Comparison of ENCODE assay signal across 1 cellular context in genomic region chr2:25824718-25825117, GRCh38.
TF ChIP-seq lines count a peak whose summit lies in the region.

No MANE protein-coding gene starts in this region.

TF ChIP-seq in GM12878, 131 proteins besides CTCF, POLR2A, EP300 and RAD21:
- no peak for TF ChIP-seq JUNB (IDR thresholded peaks at IDR 0.05)
- TF ChIP-seq ESRRA (IDR thresholded peaks at IDR 0.05; ENCODE audit: low read length) = no peak
- no peak for TF ChIP-seq DPF2 (IDR thresholded peaks at IDR 0.05)
- TF ChIP-seq SRF (IDR thresholded peaks at IDR 0.05; ENCODE audit: low read depth in 2 of 2, low read length in 2 of 2) = no peak
- TF ChIP-seq RBBP5 (conservative IDR thresholded peaks at IDR 0.05) = no peak
- TF ChIP-seq NRF1 (conservative IDR thresholded peaks at IDR 0.05; ENCODE audit: low read depth, low read length) = no peak
- TF ChIP-seq, protein P1, sequence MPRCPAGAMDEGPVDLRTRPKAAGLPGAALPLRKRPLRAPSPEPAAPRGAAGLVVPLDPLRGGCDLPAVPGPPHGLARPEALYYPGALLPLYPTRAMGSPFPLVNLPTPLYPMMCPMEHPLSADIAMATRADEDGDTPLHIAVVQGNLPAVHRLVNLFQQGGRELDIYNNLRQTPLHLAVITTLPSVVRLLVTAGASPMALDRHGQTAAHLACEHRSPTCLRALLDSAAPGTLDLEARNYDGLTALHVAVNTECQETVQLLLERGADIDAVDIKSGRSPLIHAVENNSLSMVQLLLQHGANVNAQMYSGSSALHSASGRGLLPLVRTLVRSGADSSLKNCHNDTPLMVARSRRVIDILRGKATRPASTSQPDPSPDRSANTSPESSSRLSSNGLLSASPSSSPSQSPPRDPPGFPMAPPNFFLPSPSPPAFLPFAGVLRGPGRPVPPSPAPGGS (IDR thresholded peaks at IDR 0.05; ENCODE audit: borderline replicate concordance, insufficient read depth, low read depth, low read length, poor library complexity, severe bottlenecking) = no peak
- no peak for TF ChIP-seq FOXK2 (IDR thresholded peaks at IDR 0.05)
- TF ChIP-seq SIX5 (IDR thresholded peaks at IDR 0.05; ENCODE audit: low read depth, low read length, severe bottlenecking) = no peak
- TF ChIP-seq SUZ12 (IDR thresholded peaks at IDR 0.05; ENCODE audit: unreplicated experiment) = no peak
- TF ChIP-seq ZBED1 (IDR thresholded peaks at IDR 0.05; ENCODE audit: borderline replicate concordance) = no peak
- TF ChIP-seq, protein P2, sequence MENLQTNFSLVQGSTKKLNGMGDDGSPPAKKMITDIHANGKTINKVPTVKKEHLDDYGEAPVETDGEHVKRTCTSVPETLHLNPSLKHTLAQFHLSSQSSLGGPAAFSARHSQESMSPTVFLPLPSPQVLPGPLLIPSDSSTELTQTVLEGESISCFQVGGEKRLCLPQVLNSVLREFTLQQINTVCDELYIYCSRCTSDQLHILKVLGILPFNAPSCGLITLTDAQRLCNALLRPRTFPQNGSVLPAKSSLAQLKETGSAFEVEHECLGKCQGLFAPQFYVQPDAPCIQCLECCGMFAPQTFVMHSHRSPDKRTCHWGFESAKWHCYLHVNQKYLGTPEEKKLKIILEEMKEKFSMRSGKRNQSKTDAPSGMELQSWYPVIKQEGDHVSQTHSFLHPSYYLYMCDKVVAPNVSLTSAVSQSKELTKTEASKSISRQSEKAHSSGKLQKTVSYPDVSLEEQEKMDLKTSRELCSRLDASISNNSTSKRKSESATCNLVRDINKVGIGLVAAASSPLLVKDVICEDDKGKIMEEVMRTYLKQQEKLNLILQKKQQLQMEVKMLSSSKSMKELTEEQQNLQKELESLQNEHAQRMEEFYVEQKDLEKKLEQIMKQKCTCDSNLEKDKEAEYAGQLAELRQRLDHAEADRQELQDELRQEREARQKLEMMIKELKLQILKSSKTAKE (IDR thresholded peaks at IDR 0.05; ENCODE audit: low read depth, poor library complexity, severe bottlenecking) = no peak
- no peak for TF ChIP-seq MEF2B (IDR thresholded peaks at IDR 0.05; ENCODE audit: partially characterized antibody, poor library complexity, severe bottlenecking)
- TF ChIP-seq, protein P3, sequence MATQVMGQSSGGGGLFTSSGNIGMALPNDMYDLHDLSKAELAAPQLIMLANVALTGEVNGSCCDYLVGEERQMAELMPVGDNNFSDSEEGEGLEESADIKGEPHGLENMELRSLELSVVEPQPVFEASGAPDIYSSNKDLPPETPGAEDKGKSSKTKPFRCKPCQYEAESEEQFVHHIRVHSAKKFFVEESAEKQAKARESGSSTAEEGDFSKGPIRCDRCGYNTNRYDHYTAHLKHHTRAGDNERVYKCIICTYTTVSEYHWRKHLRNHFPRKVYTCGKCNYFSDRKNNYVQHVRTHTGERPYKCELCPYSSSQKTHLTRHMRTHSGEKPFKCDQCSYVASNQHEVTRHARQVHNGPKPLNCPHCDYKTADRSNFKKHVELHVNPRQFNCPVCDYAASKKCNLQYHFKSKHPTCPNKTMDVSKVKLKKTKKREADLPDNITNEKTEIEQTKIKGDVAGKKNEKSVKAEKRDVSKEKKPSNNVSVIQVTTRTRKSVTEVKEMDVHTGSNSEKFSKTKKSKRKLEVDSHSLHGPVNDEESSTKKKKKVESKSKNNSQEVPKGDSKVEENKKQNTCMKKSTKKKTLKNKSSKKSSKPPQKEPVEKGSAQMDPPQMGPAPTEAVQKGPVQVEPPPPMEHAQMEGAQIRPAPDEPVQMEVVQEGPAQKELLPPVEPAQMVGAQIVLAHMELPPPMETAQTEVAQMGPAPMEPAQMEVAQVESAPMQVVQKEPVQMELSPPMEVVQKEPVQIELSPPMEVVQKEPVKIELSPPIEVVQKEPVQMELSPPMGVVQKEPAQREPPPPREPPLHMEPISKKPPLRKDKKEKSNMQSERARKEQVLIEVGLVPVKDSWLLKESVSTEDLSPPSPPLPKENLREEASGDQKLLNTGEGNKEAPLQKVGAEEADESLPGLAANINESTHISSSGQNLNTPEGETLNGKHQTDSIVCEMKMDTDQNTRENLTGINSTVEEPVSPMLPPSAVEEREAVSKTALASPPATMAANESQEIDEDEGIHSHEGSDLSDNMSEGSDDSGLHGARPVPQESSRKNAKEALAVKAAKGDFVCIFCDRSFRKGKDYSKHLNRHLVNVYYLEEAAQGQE (IDR thresholded peaks at IDR 0.05; ENCODE audit: low read depth, low read length) = no peak
- TF ChIP-seq BMI1 (IDR thresholded peaks at IDR 0.05; ENCODE audit: borderline replicate concordance) = no peak
- TF ChIP-seq POLR2AphosphoS2 (IDR thresholded peaks at IDR 0.05; ENCODE audit: low read depth, low read length) = no peak
- no peak for TF ChIP-seq FOS (IDR thresholded peaks at IDR 0.05; ENCODE audit: borderline replicate concordance, extremely low read depth, insufficient read length)
- TF ChIP-seq ZNF207 (IDR thresholded peaks at IDR 0.05; ENCODE audit: borderline replicate concordance) = no peak
- TF ChIP-seq POU2F2 (IDR thresholded peaks at IDR 0.05; ENCODE audit: borderline replicate concordance, low read depth, low read length) = no peak
TF ChIP-seq in GM12878: peak in this region for 0.
